Comparison of ENCODE assay signal across 15 cellular contexts in genomic region chr2:10947005-10947440, GRCh38. TPM values are rescaled to one million over a fixed set of nuclear protein-coding genes. Genes with fewer than 3 reads are reported as not detected.
DNase-seq lines count a peak whose midpoint lies in the region; ATAC-seq and TF ChIP-seq lines count a peak whose summit lies in the region.
"Had no signal": no experiment of that assay in that cellular context is flagged by ENCODE, and none has a peak within 500 bp of the region (broad histone marks: within the 10 kb centered on the region; RNA-seq: fewer than 3 reads in every experiment).

No MANE protein-coding gene starts in this region.

- H3K9me3 Mint-ChIP-seq in CD14-positive monocyte, result peaks cover 4 to 21% (median 4%) of the 10 kb centered on the region in 7 donors

- H4K20me1 ChIP-seq in SK-N-SH (ENCODE audit: insufficient read depth), result no peaks in the 10 kb centered on the region

- H3K9ac ChIP-seq in SK-N-SH (no peak overlapping the region), skeletal muscle satellite cell (ENCODE audit: low read depth, low read length) (peak overlapping the region; percentile 28)

- peak overlapping the region in 1 of 2 experiments; percentile 46; a peak in 2 of 4 replicates for H3K27ac ChIP-seq in SK-N-SH (ENCODE audit: low read depth in 2 of 2, low read length in 1 of 2)
- H3K27ac ChIP-seq: suprapubic skin had no signal

- H3K9me3 ChIP-seq in SK-N-SH (no peaks in the 10 kb centered on the region), skeletal muscle satellite cell (replicated peaks; ENCODE audit: low read length) (no peaks in the 10 kb centered on the region)
- H3K9me3 ChIP-seq: suprapubic skin had no signal

- WGBS in SK-N-SH (ENCODE audit: low lambda C conversion rate), result 32% methylated on average over 10 of the region's 10 CpGs

- H3K36me3 ChIP-seq in SK-N-SH (replicated peaks in 1 of 2; ENCODE audit: control insufficient read depth in 1 of 2, insufficient read depth in 2 of 2, low read length in 1 of 2) (no peaks in the 10 kb centered on the region), skeletal muscle satellite cell (ENCODE audit: insufficient read depth, low read length) (no peaks in the 10 kb centered on the region)
- H3K36me3 ChIP-seq: suprapubic skin had no signal

- peaks cover 14 to 34% (median 19%) of the 10 kb centered on the region in 3 donors for H3K27me3 Mint-ChIP-seq in CD14-positive monocyte (ENCODE audit: low read depth in 3 of 3)

- no peaks in the 10 kb centered on the region for H3K79me2 ChIP-seq in SK-N-SH (ENCODE audit: insufficient read depth)

- ATAC-seq in GM21528 (IDR thresholded peaks at IDR 0.05; ENCODE audit: low FRiP score, unreplicated experiment), result no peak

- POLR2A ChIA-PET in SK-N-SH (lab: Yijun Ruan, JAX), result no interaction called here

- H3K4me1 ChIP-seq in SK-N-SH (ENCODE audit: control insufficient read depth in 1 of 2, insufficient read depth in 2 of 2, low read depth in 1 of 2, low read length in 1 of 2) (peaks cover 8 to 16% of the 10 kb centered on the region in 2 experiments; a peak in 3 of 4 replicates), skeletal muscle satellite cell (ENCODE audit: control insufficient read depth, insufficient read depth, low read length) (peaks cover 18% of the 10 kb centered on the region)
- H3K4me1 ChIP-seq: suprapubic skin had no signal

- H3K27me3 ChIP-seq in SK-N-SH (ENCODE audit: insufficient read depth) (no peaks in the 10 kb centered on the region; the same call in 1 of the 2 replicates), skeletal muscle satellite cell (ENCODE audit: control insufficient read depth, insufficient read depth, low read length) (peaks cover 29% of the 10 kb centered on the region)

- H3K27ac Mint-ChIP-seq in CD14-positive monocyte, result no peak overlapping the region

- CTCF ChIA-PET in SK-N-SH (lab: Yijun Ruan, JAX), result interaction anchor here (0.8 to 2.0 kb wide), 3 partner anchors 105 to 534 kb away, joined by 3 to 6 read pairs (median 3); no protein-coding TSS in a partner anchor

- H3K4me2 ChIP-seq in SK-N-SH (peak overlapping the region; percentile 72), skeletal muscle satellite cell (ENCODE audit: low read length) (peak overlapping the region; percentile 69)
- H3K4me2 ChIP-seq: smooth muscle cell had no signal

- TF ChIP-seq CTCF in SK-N-SH (IDR thresholded peaks at IDR 0.05) (no peak), fibroblast of mammary gland (conservative IDR thresholded peaks at IDR 0.05; ENCODE audit: control insufficient read depth, insufficient read depth, low read depth, low read length) (no peak), CD14-positive monocyte (IDR thresholded peaks at IDR 0.05) (no peak)

- intact Hi-C loops in CD14-positive monocyte (cut with micrococcal nuclease), result no loop called here

- H3K9me2 ChIP-seq in SK-N-SH, result no peaks in the 10 kb centered on the region

- H3K4me1 Mint-ChIP-seq in CD14-positive monocyte, result no peaks in the 10 kb centered on the region

- H3F3A ChIP-seq in SK-N-SH (replicated peaks; ENCODE audit: insufficient read depth), result peaks cover 7% of the 10 kb centered on the region

- no peak for TF ChIP-seq RAD21 in SK-N-SH (IDR thresholded peaks at IDR 0.05; ENCODE audit: low read length)

- H3K4me3 ChIP-seq in SK-N-SH (ENCODE audit: low read depth in 2 of 2, low read length in 1 of 2), result 0 out of 4 replicates have a peak overlapping the region, but pooled peaks of 1 of the 2 experiments have one; percentile 2
- H3K4me3 ChIP-seq in fibroblast of mammary gland (ENCODE audit: control insufficient read depth, low read depth, low read length), result no peak overlapping the region
- H3K4me3 ChIP-seq in skeletal muscle satellite cell (ENCODE audit: low read length), result peak overlapping the region; percentile 37
- H3K4me3 ChIP-seq: smooth muscle cell, suprapubic skin had no signal

- no peak overlapping the region for H3K4me3 Mint-ChIP-seq in CD14-positive monocyte

- no peak for TF ChIP-seq EP300 in SK-N-SH (IDR thresholded peaks at IDR 0.05; ENCODE audit: borderline replicate concordance in 1 of 2, low read depth in 1 of 2, low read length in 1 of 2)

- peak; percentile 19 for DNase-seq in NCI-H1694 treated with DMSO at 0.1 percent for 48 hours (lab: John Stamatoyannopoulos, UW)
- no peak for DNase-seq in NCI-H1694 (lab: John Stamatoyannopoulos, UW)
- DNase-seq in SK-N-SH, result no peak
- DNase-seq in fibroblast of mammary gland (ENCODE audit: low read depth), result peak; percentile 66
- DNase-seq in SIG-M5 (lab: John Stamatoyannopoulos, UW), result no peak
- DNase-seq in CD14-positive monocyte (ENCODE audit: low spot score), result no peak
- DNase-seq: 8988T; central memory CD4-positive, alpha-beta T cell; NCI-H1105 treated with DMSO at 0.1 percent for 48 hours; NCI-H526; T-helper 9 cell had no signal

- H2AFZ ChIP-seq in SK-N-SH (ENCODE audit: low read depth), result peak overlapping the region; percentile 56

- no peaks in the 10 kb centered on the region for H3K36me3 Mint-ChIP-seq in CD14-positive monocyte

TF ChIP-seq in SK-N-SH, 30 proteins besides CTCF, POLR2A, EP300 and RAD21:
- TF ChIP-seq FOXM1 (IDR thresholded peaks at IDR 0.05; ENCODE audit: low read depth) (no peak), NRF1 (IDR thresholded peaks at IDR 0.05; ENCODE audit: low read depth, low read length) (no peak), ELF1 (IDR thresholded peaks at IDR 0.05) (peak; percentile 53), FOSL2 (IDR thresholded peaks at IDR 0.05; ENCODE audit: borderline replicate concordance, low read depth) (peak; percentile 61; the same call in 1 of the 2 replicates), TCF12 (IDR thresholded peaks at IDR 0.05) (peak; percentile 70; the same call in 1 of the 2 replicates), USF1 (IDR thresholded peaks at IDR 0.05; ENCODE audit: borderline replicate concordance, low read depth) (no peak), RCOR1 (IDR thresholded peaks at IDR 0.05; ENCODE audit: low read length) (no peak), TEAD4 (IDR thresholded peaks at IDR 0.05; ENCODE audit: borderline replicate concordance, insufficient read depth) (no peak)
- TF ChIP-seq, protein P1, sequence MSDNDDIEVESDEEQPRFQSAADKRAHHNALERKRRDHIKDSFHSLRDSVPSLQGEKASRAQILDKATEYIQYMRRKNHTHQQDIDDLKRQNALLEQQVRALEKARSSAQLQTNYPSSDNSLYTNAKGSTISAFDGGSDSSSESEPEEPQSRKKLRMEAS (IDR thresholded peaks at IDR 0.05; ENCODE audit: low read depth), result 0 out of 2 replicates have a peak, but pooled peaks have one; percentile 7
- TF ChIP-seq, protein P2, sequence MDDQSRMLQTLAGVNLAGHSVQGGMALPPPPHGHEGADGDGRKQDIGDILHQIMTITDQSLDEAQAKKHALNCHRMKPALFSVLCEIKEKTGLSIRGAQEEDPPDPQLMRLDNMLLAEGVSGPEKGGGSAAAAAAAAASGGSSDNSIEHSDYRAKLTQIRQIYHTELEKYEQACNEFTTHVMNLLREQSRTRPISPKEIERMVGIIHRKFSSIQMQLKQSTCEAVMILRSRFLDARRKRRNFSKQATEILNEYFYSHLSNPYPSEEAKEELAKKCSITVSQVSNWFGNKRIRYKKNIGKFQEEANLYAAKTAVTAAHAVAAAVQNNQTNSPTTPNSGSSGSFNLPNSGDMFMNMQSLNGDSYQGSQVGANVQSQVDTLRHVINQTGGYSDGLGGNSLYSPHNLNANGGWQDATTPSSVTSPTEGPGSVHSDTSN (IDR thresholded peaks at IDR 0.05), result peak; percentile 57; the same call in 1 of the 2 replicates

RNA-seq across cellular contexts. Expression of gene KCNF1, which starts 35.3 kb away (rescaled TPM):
- 0.16 and 0.23 TPM in 2 replicates for polyA plus RNA-seq in SK-N-SH (2012; rRNA removed)
- polyA plus RNA-seq in SK-N-SH (2012; cell fraction: cytosol; rRNA removed), result 0.06 and 0.17 TPM in 2 replicates
- 0.12 and 0.19 TPM in 2 replicates for polyA plus RNA-seq in SK-N-SH (2012; cell fraction: nucleus; rRNA removed)
- total RNA-seq in skeletal muscle satellite cell (2012; rRNA removed), result 0.22 TPM in 1 of 2 replicates, not detected in the other
- not detected for polyA plus RNA-seq in CD14-positive monocyte
- total RNA-seq: smooth muscle cell, suprapubic skin had no signal

Comparison
In these comparisons a context has a peak if more than half of its experiments do, and no peak if none do; other contexts are left out.
1. DNase-seq: peak in NCI-H1694 treated with DMSO at 0.1 percent for 48 hours (single experiment) and fibroblast of mammary gland (single experiment); none in NCI-H1694 (single experiment), SK-N-SH (single experiment), SIG-M5 (single experiment) and CD14-positive monocyte (single experiment).